ENCODE assay signal across 22 cellular contexts in the genomic region with DNA sequence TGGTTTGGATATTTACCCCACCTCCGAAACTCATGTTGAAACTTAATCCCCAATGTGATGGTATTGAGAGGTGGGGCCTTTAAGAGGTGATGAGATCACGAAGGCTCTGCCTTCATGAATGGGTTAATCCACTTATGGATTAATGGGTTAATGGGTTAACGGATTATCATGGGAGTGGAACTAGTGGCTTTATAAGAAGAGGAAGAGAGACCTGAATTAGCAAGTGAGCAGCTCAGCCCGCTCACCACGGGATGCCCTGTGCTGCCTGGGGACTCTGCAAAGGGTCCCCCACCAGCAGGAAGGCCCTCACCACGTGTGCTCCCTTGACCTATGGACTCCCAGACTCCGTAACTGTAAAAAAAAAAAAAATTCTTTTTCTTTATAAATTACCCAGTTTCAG. TPM values are rescaled to one million over a fixed set of nuclear protein-coding genes. Genes with fewer than 3 reads are reported as not detected.
"Had no signal": no experiment of that assay in that cellular context is flagged by ENCODE, and none has a peak within 500 bp of the region (broad histone marks: within the 10 kb centered on the region; RNA-seq: fewer than 3 reads in every experiment).

No MANE protein-coding gene starts in this region.

- H3K27ac ChIP-seq: colonic mucosa, esophagus muscularis mucosa, foreskin keratinocyte, gastroesophageal sphincter, heart left ventricle, hepatocyte, left lung, lower lobe of right lung had no signal

- H3K36me3 ChIP-seq: colonic mucosa, esophagus muscularis mucosa, gastroesophageal sphincter, heart left ventricle, left lung, lower lobe of right lung had no signal

- ATAC-seq: foreskin keratinocyte; gastroesophageal sphincter; heart left ventricle; left cardiac atrium; left lung; left ventricle myocardium superior; lower lobe of right lung; mucosa of descending colon; naive thymus-derived CD8-positive, alpha-beta T cell had no signal

- FAIRE-seq: endothelial cell of umbilical vein, frontal cortex had no signal

- H3K4me3 ChIP-seq: colonic mucosa, esophagus muscularis mucosa, gastroesophageal sphincter, heart left ventricle, hepatocyte, left lung, lower lobe of right lung, mucosa of descending colon had no signal

- H3K9me3 ChIP-seq: colonic mucosa, esophagus muscularis mucosa, gastroesophageal sphincter, heart left ventricle, left lung, lower lobe of right lung, mucosa of descending colon had no signal

- DNase-seq: colonic mucosa; cortex of kidney; effector CD4-positive, alpha-beta T cell; effector memory CD4-positive, alpha-beta T cell; foreskin keratinocyte; heart left ventricle; hypothalamus; immature natural killer cell; islet precursor cell; left cardiac atrium; left lung; left ventricle myocardium superior; lower lobe of right lung; mesenchymal stem cell; mucosa of descending colon; naive B cell had no signal

- H3K4me1 ChIP-seq: colonic mucosa, esophagus muscularis mucosa, foreskin keratinocyte, gastroesophageal sphincter, left lung, lower lobe of right lung had no signal

RNA-seq across cellular contexts. Expression of a gene that starts 16.5 kb away (rescaled TPM):
- total RNA-seq: naive thymus-derived CD8-positive, alpha-beta T cell had no signal
- polyA plus RNA-seq: immature natural killer cell had no signal
